In genomic region chr20:47492284-47492683, GRCh38 we compare ENCODE assay signal across 19 cellular contexts. TPM values are rescaled to one million over a fixed set of nuclear protein-coding genes. Genes with fewer than 3 reads are reported as not detected.
DNase-seq lines count a peak whose midpoint lies in the region; ATAC-seq and TF ChIP-seq lines count a peak whose summit lies in the region.
"Had no signal": no experiment of that assay in that cellular context is flagged by ENCODE, and none has a peak within 500 bp of the region (broad histone marks: within the 10 kb centered on the region; RNA-seq: fewer than 3 reads in every experiment).

No MANE protein-coding gene starts in this region.

- ATAC-seq in gastrocnemius medialis (no peak), WTC11 (no peak)

- no peak overlapping the region for H3K4me3 Mint-ChIP-seq in T-helper 1 cell treated with Interleukin-12 subunit alpha and Interleukin-12 subunit beta and Interleukin-4 antibody, amounts not matched to agents 30 μg/mL and 1 μg/mL, for 36 hours
- H3K4me3 Mint-ChIP-seq in activated T-helper 1 cell treated with anti-CD3 and anti-CD28 coated beads, Interleukin-12 subunit alpha, Interleukin-12 subunit beta, Interleukin-2, Interleukin-4 antibody, amounts not matched to agents 30 ng/mL and 10 ng/mL and 1 ng/mL, durations not matched to agents 14 hours and 24 hours and 36 hours, result no peak overlapping the region
- H3K4me3 Mint-ChIP-seq in WTC11, result no peak overlapping the region
- H3K4me3 Mint-ChIP-seq: CD4-positive, alpha-beta T cell had no signal

- H3K27ac Mint-ChIP-seq in T-helper 1 cell treated with Interleukin-12 subunit alpha and Interleukin-12 subunit beta and Interleukin-4 antibody, amounts not matched to agents 30 μg/mL and 1 μg/mL, for 36 hours, result peak overlapping the region; percentile 84
- H3K27ac Mint-ChIP-seq in activated T-helper 1 cell treated with anti-CD3 and anti-CD28 coated beads, Interleukin-12 subunit alpha, Interleukin-12 subunit beta, Interleukin-2, Interleukin-4 antibody, amounts not matched to agents 30 ng/mL and 10 ng/mL and 1 ng/mL, durations not matched to agents 14 hours and 24 hours and 36 hours, result peak overlapping the region; percentile 85
- no peak overlapping the region for H3K27ac Mint-ChIP-seq in WTC11

- H3K27me3 Mint-ChIP-seq in T-helper 1 cell treated with Interleukin-12 subunit alpha and Interleukin-12 subunit beta and Interleukin-4 antibody, amounts not matched to agents 30 μg/mL and 1 μg/mL, for 36 hours (ENCODE audit: low read depth), result no peaks in the 10 kb centered on the region
- no peaks in the 10 kb centered on the region for H3K27me3 Mint-ChIP-seq in activated T-helper 1 cell treated with anti-CD3 and anti-CD28 coated beads, Interleukin-12 subunit alpha, Interleukin-12 subunit beta, Interleukin-2, Interleukin-4 antibody, amounts not matched to agents 30 ng/mL and 10 ng/mL and 1 ng/mL, durations not matched to agents 14 hours and 24 hours and 36 hours (ENCODE audit: insufficient read depth)
- H3K27me3 Mint-ChIP-seq in WTC11 (ENCODE audit: low read depth), result no peaks in the 10 kb centered on the region
- H3K27me3 Mint-ChIP-seq: CD4-positive, alpha-beta T cell had no signal

- H3K27ac ChIP-seq in A673 (ENCODE audit: low read depth, low read length, poor library complexity, severe bottlenecking) (peak overlapping the region; percentile 52), gastrocnemius medialis (peak overlapping the region; percentile 80 to 87 (median 84))

- TF ChIP-seq CTCF in A673 (conservative IDR thresholded peaks at IDR 0.05; ENCODE audit: low read depth, low read length), result no peak
- TF ChIP-seq CTCF in gastrocnemius medialis (IDR thresholded peaks at IDR 0.05 in 4 of 5, conservative IDR thresholded peaks at IDR 0.05 in 1 of 5), result no peak
- no peak for TF ChIP-seq CTCF in WTC11 (IDR thresholded peaks at IDR 0.05)

- peaks cover 43% of the 10 kb centered on the region for H3K4me1 Mint-ChIP-seq in T-helper 1 cell treated with Interleukin-12 subunit alpha and Interleukin-12 subunit beta and Interleukin-4 antibody, amounts not matched to agents 30 μg/mL and 1 μg/mL, for 36 hours (ENCODE audit: low read depth)
- H3K4me1 Mint-ChIP-seq in activated T-helper 1 cell treated with anti-CD3 and anti-CD28 coated beads, Interleukin-12 subunit alpha, Interleukin-12 subunit beta, Interleukin-2, Interleukin-4 antibody, amounts not matched to agents 30 ng/mL and 10 ng/mL and 1 ng/mL, durations not matched to agents 14 hours and 24 hours and 36 hours (ENCODE audit: low read depth), result peaks cover 35% of the 10 kb centered on the region
- peaks cover 17% of the 10 kb centered on the region for H3K4me1 Mint-ChIP-seq in WTC11

- H3K4me1 ChIP-seq in A673 (ENCODE audit: insufficient read depth, low read length, poor library complexity, severe bottlenecking), result peaks cover 26% of the 10 kb centered on the region
- peaks cover 19 to 21% of the 10 kb centered on the region in 2 donors for H3K4me1 ChIP-seq in gastrocnemius medialis

- no peaks in the 10 kb centered on the region for H3K27me3 ChIP-seq in A673 (replicated peaks; ENCODE audit: insufficient read depth, low read depth, low read length, poor library complexity)
- H3K27me3 ChIP-seq in gastrocnemius medialis, result no peaks in the 10 kb centered on the region

- H3K36me3 Mint-ChIP-seq in T-helper 1 cell treated with Interleukin-12 subunit alpha and Interleukin-12 subunit beta and Interleukin-4 antibody, amounts not matched to agents 30 μg/mL and 1 μg/mL, for 36 hours (ENCODE audit: low read depth), result peaks cover 8% of the 10 kb centered on the region
- peaks cover 3% of the 10 kb centered on the region for H3K36me3 Mint-ChIP-seq in activated T-helper 1 cell treated with anti-CD3 and anti-CD28 coated beads, Interleukin-12 subunit alpha, Interleukin-12 subunit beta, Interleukin-2, Interleukin-4 antibody, amounts not matched to agents 30 ng/mL and 10 ng/mL and 1 ng/mL, durations not matched to agents 14 hours and 24 hours and 36 hours (ENCODE audit: low read depth)
- H3K36me3 Mint-ChIP-seq in WTC11, result no peaks in the 10 kb centered on the region

- in situ Hi-C loops in gastrocnemius medialis (cut with MboI; ENCODE audit: low sequenced_read_pairs in 4 of 4), result no loop called here

- intact Hi-C loops in A673 (cut with micrococcal nuclease; ENCODE audit: unreplicated experiment) (no loop called here), gastrocnemius medialis (cut with DNase I; ENCODE audit: low total_unique reads) (loop anchor here (2.0 kb wide), 1 partner anchor 27 kb away; no protein-coding TSS in a partner anchor)
- intact Hi-C loops in activated T-helper 1 cell treated with anti-CD3 and anti-CD28 coated beads, Interleukin-12 subunit alpha, Interleukin-12 subunit beta, Interleukin-2, Interleukin-4 antibody, amounts not matched to agents 30 ng/mL and 10 ng/mL and 1 ng/mL, durations not matched to agents 14 hours and 24 hours and 36 hours (cut with micrococcal nuclease), result no loop called here

- TF ChIP-seq POLR2A in gastrocnemius medialis (IDR thresholded peaks at IDR 0.05), result no peak

- BruUV-seq in A673 (replicated peaks; lab: Mats Ljungman, UMichigan), result no TSS peak

- no peak overlapping the region for H3K4me3 ChIP-seq in A673 (ENCODE audit: low read depth, low read length, poor library complexity, severe bottlenecking)
- no peak overlapping the region for H3K4me3 ChIP-seq in gastrocnemius medialis

- H3K9me3 Mint-ChIP-seq in T-helper 1 cell treated with Interleukin-12 subunit alpha and Interleukin-12 subunit beta and Interleukin-4 antibody, amounts not matched to agents 30 μg/mL and 1 μg/mL, for 36 hours, result peaks cover 3% of the 10 kb centered on the region
- H3K9me3 Mint-ChIP-seq in activated T-helper 1 cell treated with anti-CD3 and anti-CD28 coated beads, Interleukin-12 subunit alpha, Interleukin-12 subunit beta, Interleukin-2, Interleukin-4 antibody, amounts not matched to agents 30 ng/mL and 10 ng/mL and 1 ng/mL, durations not matched to agents 14 hours and 24 hours and 36 hours, result no peaks in the 10 kb centered on the region
- H3K9me3 Mint-ChIP-seq in WTC11, result 0 out of 2 replicates have a peak, but pooled peaks cover 3% of the 10 kb centered on the region
- H3K9me3 Mint-ChIP-seq: CD4-positive, alpha-beta T cell had no signal

- CTCF ChIA-PET in A673 (lab: Charles Lee), result no interaction called here
- CTCF ChIA-PET in WTC11 (lab: Charles Lee), result interaction anchor here (1.4 to 2.4 kb wide), 2 partner anchors 10 to 43 kb away, joined by 3 to 11 read pairs; partner anchors contain the start of gene NCOA3

- H3K9me3 ChIP-seq in A673 (ENCODE audit: low read depth, low read length, poor library complexity, severe bottlenecking), result no peaks in the 10 kb centered on the region
- no peaks in the 10 kb centered on the region for H3K9me3 ChIP-seq in gastrocnemius medialis

- no peak for DNase-seq in T-helper 1 cell
- no peak for DNase-seq in A673 (ENCODE audit: low spot score)
- DNase-seq in activated T-helper 1 cell treated with anti-CD3 and anti-CD28 coated beads, Interleukin-12 subunit alpha, Interleukin-12 subunit beta, Interleukin-2, Interleukin-4 antibody, amounts not matched to agents 30 ng/mL and 10 ng/mL and 1 ng/mL, durations not matched to agents 14 hours and 24 hours and 36 hours (ENCODE audit: low spot score), result no peak
- no peak for DNase-seq in gastrocnemius medialis
- no peak for DNase-seq in NCI-H2227 treated with DMSO at 0.1 percent for 48 hours (lab: John Stamatoyannopoulos, UW)
- DNase-seq in activated CD4-positive, CD25-positive, alpha-beta regulatory T cell treated with anti-CD3 and anti-CD28 coated beads, Interleukin-2, amount 50 U/mL, for 72 hours, result no peak
- no peak for DNase-seq in WTC11 (ENCODE audit: low spot score)
- DNase-seq: 8988T; activated CD8-positive, alpha-beta memory T cell treated with anti-CD3 and anti-CD28 coated beads for 24 hours; activated naive CD4-positive, alpha-beta T cell treated with anti-CD3 and anti-CD28 coated beads, Interleukin-2, amount 50 U/mL, for 16 hours; CD4-positive, alpha-beta T cell; effector CD4-positive, alpha-beta T cell; EL; GOT3; NCI-H2029; NCI-H748 treated with DMSO at 0.1 percent for 48 hours; stimulated activated CD4-positive, alpha-beta T cell treated with anti-CD3 and anti-CD28 coated beads, Interleukin-2, amount 100 ng/mL, for 48 hours; T-helper 9 cell had no signal

- H3K36me3 ChIP-seq in A673 (ENCODE audit: insufficient read depth, low read length, poor library complexity, severe bottlenecking) (no peaks in the 10 kb centered on the region), gastrocnemius medialis (no peaks in the 10 kb centered on the region)

- POLR2A ChIA-PET in A673 (lab: Charles Lee; ENCODE audit: low non-redundant PET) (no interaction called here), WTC11 (lab: Charles Lee) (interaction anchor here (0.7 kb wide), 1 partner anchor 9 kb away, joined by 3 read pairs; no protein-coding TSS in a partner anchor)

TF ChIP-seq in WTC11, 78 proteins besides CTCF, POLR2A, EP300 and RAD21 (continues in another document):
- TF ChIP-seq EMX1 (CRISPR knock-in tag; IDR thresholded peaks at IDR 0.05) (no peak), ZNF281 (CRISPR knock-in tag; IDR thresholded peaks at IDR 0.05) (no peak)

RNA-seq across cellular contexts. Expression of gene NCOA3, which starts 9.4 kb away (rescaled TPM):
- total RNA-seq in A673 (2021) (26.2 and 26.8 TPM in 2 replicates), gastrocnemius medialis (10 to 100 TPM; 52.5 to 86.1 (median 70.1) TPM), WTC11 (2021) (20.2 to 25.2 TPM (median 21.5 TPM) in 3 replicates)
- total RNA-seq in activated T-helper 1 cell treated with anti-CD3 and anti-CD28 coated beads, Interleukin-12 subunit alpha, Interleukin-12 subunit beta, Interleukin-2, Interleukin-4 antibody, amounts not matched to agents 30 ng/mL and 10 ng/mL and 1 ng/mL, durations not matched to agents 14 hours and 24 hours and 36 hours, result 132 and 133 TPM in 2 replicates
